ENCODE assay signal across 20 cellular contexts in genomic region chr6:8113260-8113659, GRCh38. TPM values are rescaled to one million over a fixed set of nuclear protein-coding genes. Genes with fewer than 3 reads are reported as not detected.
DNase-seq lines count a peak whose midpoint lies in the region; ATAC-seq and TF ChIP-seq lines count a peak whose summit lies in the region.
"Had no signal": no experiment of that assay in that cellular context is flagged by ENCODE, and none has a peak within 500 bp of the region (broad histone marks: within the 10 kb centered on the region; RNA-seq: fewer than 3 reads in every experiment).

No MANE protein-coding gene starts in this region.

- H3K9me3 ChIP-seq in breast epithelium = no peaks in the 10 kb centered on the region

- no peak overlapping the region for H3K4me3 ChIP-seq in AG04449 (ENCODE audit: low read depth, low read length)
- H3K4me3 ChIP-seq in cardiac fibroblast (replicated peaks in 1 of 2; ENCODE audit: low read depth in 2 of 2, low read length in 2 of 2) = no peak overlapping the region
- H3K4me3 ChIP-seq in fibroblast of pulmonary artery (replicated peaks; ENCODE audit: low read depth, low read length) = no peak overlapping the region
- H3K4me3 ChIP-seq in breast epithelium = no peak overlapping the region
- H3K4me3 ChIP-seq: GM23338, SK-N-MC had no signal

- H3K27ac ChIP-seq in breast epithelium = no peak overlapping the region
- H3K27ac ChIP-seq: C4-2B, KMS-11, SK-N-MC had no signal

- POLR2A ChIA-PET in AG04449 (lab: Yijun Ruan, JAX) = interaction anchor here (1.3 kb wide), 1 partner anchor 11 kb away, joined by 4 read pairs; the partner anchor contains the start of gene EEF1E1

- no peak for ATAC-seq in HG02678 (IDR thresholded peaks at IDR 0.05; ENCODE audit: unreplicated experiment)
- ATAC-seq in natural killer cell treated with Interleukin-12 subunit alpha and Interleukin-12 subunit beta and Interleukin-15 and Interleukin-18, amount 100 ng/mL, for 72 hours = no peak
- ATAC-seq: GM23338, HCT116 had no signal

- H3K4me1 Mint-ChIP-seq in natural killer cell treated with Interleukin-12 subunit alpha and Interleukin-12 subunit beta and Interleukin-15 and Interleukin-18, amount 100 ng/mL, for 72 hours (ENCODE audit: low read depth in 2 of 2) = no peaks in the 10 kb centered on the region
- H3K4me1 Mint-ChIP-seq: GM23338 had no signal

- peak; percentile 23 for DNase-seq in AG04449 (ENCODE audit: low read depth, low spot score)
- DNase-seq in GM04503 (ENCODE audit: low read depth) = peak; percentile 19
- peak; percentile 8 to 37 for DNase-seq in cardiac fibroblast (ENCODE audit: low read depth in 2 of 2)
- peak; percentile 15 for DNase-seq in fibroblast of pulmonary artery (ENCODE audit: low read depth)
- no peak for DNase-seq in breast epithelium (ENCODE audit: low spot score in 2 of 2)
- DNase-seq in natural killer cell treated with Interleukin-12 subunit alpha and Interleukin-12 subunit beta and Interleukin-15 and Interleukin-18, amount 100 ng/mL, for 72 hours (ENCODE audit: low spot score) = no peak
- no peak for DNase-seq in C1 segment of cervical spinal cord (lab: John Stamatoyannopoulos, UW)
- DNase-seq: DMS79, NCI-H1417 treated with DMSO at 0.1 percent for 48 hours, NCI-H187 treated with DMSO at 0.1 percent for 48 hours, NCI-H226, NCI-H524, NCI-H82, SHP77 had no signal

- no peaks in the 10 kb centered on the region for H3K36me3 Mint-ChIP-seq in natural killer cell treated with Interleukin-12 subunit alpha and Interleukin-12 subunit beta and Interleukin-15 and Interleukin-18, amount 100 ng/mL, for 72 hours

- H3K27me3 Mint-ChIP-seq in natural killer cell treated with Interleukin-12 subunit alpha and Interleukin-12 subunit beta and Interleukin-15 and Interleukin-18, amount 100 ng/mL, for 72 hours = peaks cover 26 to 31% of the 10 kb centered on the region in 2 donors

- no peak overlapping the region for H3K4me3 Mint-ChIP-seq in natural killer cell treated with Interleukin-12 subunit alpha and Interleukin-12 subunit beta and Interleukin-15 and Interleukin-18, amount 100 ng/mL, for 72 hours
- H3K4me3 Mint-ChIP-seq: GM23338 had no signal

- TF ChIP-seq CTCF in AG04449 (IDR thresholded peaks at IDR 0.05; ENCODE audit: insufficient read depth, low read length, missing control alignments) (no peak), cardiac fibroblast (IDR thresholded peaks at IDR 0.05; ENCODE audit: low read depth, low read length) (no peak), fibroblast of pulmonary artery (IDR thresholded peaks at IDR 0.05; ENCODE audit: low read length, missing control alignments) (no peak), breast epithelium (IDR thresholded peaks at IDR 0.05) (no peak)

- no peaks in the 10 kb centered on the region for H3K9me3 Mint-ChIP-seq in natural killer cell treated with Interleukin-12 subunit alpha and Interleukin-12 subunit beta and Interleukin-15 and Interleukin-18, amount 100 ng/mL, for 72 hours
- H3K9me3 Mint-ChIP-seq: GM23338 had no signal

- intact Hi-C loops in breast epithelium (cut with DNase I; ENCODE audit: low total_unique reads) = no loop called here

- H3K36me3 ChIP-seq in breast epithelium = no peaks in the 10 kb centered on the region

- H3K4me1 ChIP-seq in breast epithelium = no peaks in the 10 kb centered on the region

- TF ChIP-seq POLR2A in breast epithelium (IDR thresholded peaks at IDR 0.05) = no peak

- H3K27ac Mint-ChIP-seq in natural killer cell treated with Interleukin-12 subunit alpha and Interleukin-12 subunit beta and Interleukin-15 and Interleukin-18, amount 100 ng/mL, for 72 hours = no peak overlapping the region
- H3K27ac Mint-ChIP-seq: GM23338 had no signal

- H3K27me3 ChIP-seq in breast epithelium = no peaks in the 10 kb centered on the region

- CTCF ChIA-PET in AG04449 (lab: Yijun Ruan, JAX) = interaction anchor here (1.6 to 2.3 kb wide), 2 partner anchors 18 to 106 kb away, joined by 11 read pairs; no protein-coding TSS in a partner anchor

RNA-seq across cellular contexts. Expression of gene EEF1E1, which starts 10.9 kb away (rescaled TPM):
- total RNA-seq in breast epithelium = 10 to 100 TPM; 18.9 to 48.5 (median 39.1) TPM
- total RNA-seq in natural killer cell treated with Interleukin-12 subunit alpha and Interleukin-12 subunit beta and Interleukin-15 and Interleukin-18, amount 100 ng/mL, for 72 hours = 10 to 100 TPM; 35.9 to 38.2 TPM

RNA-seq across cellular contexts. Expression of gene BLOC1S5, which starts 49.1 kb away (rescaled TPM):
- 10 to 100 TPM; 12.5 to 26.2 (median 16.6) TPM for total RNA-seq in breast epithelium
- total RNA-seq in natural killer cell treated with Interleukin-12 subunit alpha and Interleukin-12 subunit beta and Interleukin-15 and Interleukin-18, amount 100 ng/mL, for 72 hours = 10 to 100 TPM; 12.2 to 15.8 TPM

Comparison
In these comparisons a context has a peak if more than half of its experiments do, and no peak if none do; other contexts are left out.
1. DNase-seq: peak in AG04449 (single experiment), GM04503 (single experiment), cardiac fibroblast (2 of 2) and fibroblast of pulmonary artery (single experiment); none in breast epithelium (0 of 2), natural killer cell treated with Interleukin-12 subunit alpha and Interleukin-12 subunit beta and Interleukin-15 and Interleukin-18, amount 100 ng/mL, for 72 hours (single experiment) and C1 segment of cervical spinal cord (0 of 14).